1 cellular context compared by ENCODE assay signal in genomic region chr19:7636691-7637373, GRCh38.
TF ChIP-seq lines count a peak whose summit lies in the region.

Gene STXBP2 (plus strand): TSS chr19:7637110. CDS start chr19:7637150, 40 bp downstream.

TF ChIP-seq in HepG2, 621 proteins besides CTCF, POLR2A, EP300 and RAD21 (continued from another document and continues in another):
- TF ChIP-seq ZNF256 (CRISPR knock-in tag; conservative IDR thresholded peaks at IDR 0.05) (no peak), ZNF468 (CRISPR knock-in tag; IDR thresholded peaks at IDR 0.05) (no peak), THAP9 (CRISPR knock-in tag; IDR thresholded peaks at IDR 0.05; ENCODE audit: borderline replicate concordance) (no peak), ZNF496 (CRISPR knock-in tag; IDR thresholded peaks at IDR 0.05; ENCODE audit: insufficient replicate concordance) (no peak), MED13 (CRISPR knock-in tag; IDR thresholded peaks at IDR 0.05) (no peak), KLF16 (CRISPR knock-in tag; IDR thresholded peaks at IDR 0.05) (peak in 1 of 2 experiments; percentile 26; a peak in 1 of 4 replicates), ZNF205 (CRISPR knock-in tag; IDR thresholded peaks at IDR 0.05) (no peak), TBL1XR1 (IDR thresholded peaks at IDR 0.05; ENCODE audit: borderline replicate concordance, low read length, partially characterized antibody) (no peak), ETV5 (CRISPR knock-in tag; IDR thresholded peaks at IDR 0.05; ENCODE audit: borderline replicate concordance) (peak; percentile 73), NFKB2 (CRISPR knock-in tag; IDR thresholded peaks at IDR 0.05; ENCODE audit: borderline replicate concordance) (0 out of 2 replicates have a peak, but pooled peaks have one; percentile 74), NCOR1 (IDR thresholded peaks at IDR 0.05; ENCODE audit: borderline replicate concordance, low read length) (no peak), ATF7-NPFF (CRISPR knock-in tag; IDR thresholded peaks at IDR 0.05; ENCODE audit: low read depth) (peak; percentile 80), DRAP1 (CRISPR knock-in tag; IDR thresholded peaks at IDR 0.05) (peak; percentile 68), RXRB (CRISPR knock-in tag; IDR thresholded peaks at IDR 0.05; ENCODE audit: borderline replicate concordance) (no peak), CENPX (CRISPR knock-in tag; IDR thresholded peaks at IDR 0.05) (no peak), ATF3 (CRISPR knock-in tag; IDR thresholded peaks at IDR 0.05) (no peak), ADNP (CRISPR knock-in tag; IDR thresholded peaks at IDR 0.05) (no peak), ZBTB42 (CRISPR knock-in tag; IDR thresholded peaks at IDR 0.05) (0 out of 2 replicates have a peak, but pooled peaks have one; percentile 36), DDIT3 (CRISPR knock-in tag; IDR thresholded peaks at IDR 0.05) (no peak), ARNT2 (CRISPR knock-in tag; IDR thresholded peaks at IDR 0.05; ENCODE audit: low read depth) (peak; percentile 57; the same call in 1 of the 2 replicates), IRX3 (CRISPR knock-in tag; IDR thresholded peaks at IDR 0.05; ENCODE audit: borderline replicate concordance, low read depth) (0 out of 2 replicates have a peak, but pooled peaks have one; percentile 60), RXRA (CRISPR knock-in tag; IDR thresholded peaks at IDR 0.05) (peak; percentile 35; the same call in 1 of the 2 replicates), PHB2 (IDR thresholded peaks at IDR 0.05; ENCODE audit: partially characterized antibody) (no peak), JUND (CRISPR knock-in tag; IDR thresholded peaks at IDR 0.05) (no peak), ZNF564 (CRISPR knock-in tag; IDR thresholded peaks at IDR 0.05) (peak; percentile 81; the same call in 1 of the 2 replicates), U2AF2 (IDR thresholded peaks at IDR 0.05; ENCODE audit: low read depth, low read length) (no peak), HINFP (CRISPR knock-in tag; IDR thresholded peaks at IDR 0.05; ENCODE audit: low read depth) (peak; percentile 85; the same call in 1 of the 2 replicates), ZFP91 (CRISPR knock-in tag; IDR thresholded peaks at IDR 0.05; ENCODE audit: borderline replicate concordance) (0 out of 2 replicates have a peak, but pooled peaks have one; percentile 34), ZHX2 (IDR thresholded peaks at IDR 0.05; ENCODE audit: low read depth) (no peak), ZHX2 (CRISPR knock-in tag; IDR thresholded peaks at IDR 0.05; ENCODE audit: borderline replicate concordance) (no peak), PITX1 (CRISPR knock-in tag; IDR thresholded peaks at IDR 0.05) (no peak), HNRNPL (IDR thresholded peaks at IDR 0.05; ENCODE audit: low read depth, low read length) (no peak), ZNF326 (CRISPR knock-in tag; IDR thresholded peaks at IDR 0.05; ENCODE audit: borderline replicate concordance) (no peak), TEF (CRISPR knock-in tag; IDR thresholded peaks at IDR 0.05) (no peak), KAT8 (CRISPR knock-in tag; IDR thresholded peaks at IDR 0.05) (peak; percentile 40; the same call in 1 of the 2 replicates), KLF9 (CRISPR knock-in tag; IDR thresholded peaks at IDR 0.05; ENCODE audit: low read depth) (no peak), ZNF607 (CRISPR knock-in tag; IDR thresholded peaks at IDR 0.05; ENCODE audit: borderline replicate concordance) (peak; percentile 62; the same call in 1 of the 2 replicates), ZNF142 (CRISPR knock-in tag; IDR thresholded peaks at IDR 0.05) (peak; percentile 55; the same call in 1 of the 2 replicates), MEIS2 (CRISPR knock-in tag; IDR thresholded peaks at IDR 0.05) (no peak), HDAC6 (IDR thresholded peaks at IDR 0.05; ENCODE audit: low read depth, low read length) (no peak), ZNF670 (CRISPR knock-in tag; IDR thresholded peaks at IDR 0.05; ENCODE audit: borderline replicate concordance) (0 out of 2 replicates have a peak, but pooled peaks have one; percentile 55), FIP1L1 (IDR thresholded peaks at IDR 0.05; ENCODE audit: borderline replicate concordance, insufficient read depth, low read depth, low read length) (no peak)
